In genomic region chr3:42652611-42653302, GRCh38 we compare ENCODE assay signal across 8 cellular contexts. TPM values are rescaled to one million over a fixed set of nuclear protein-coding genes. Genes with fewer than 3 reads are reported as not detected.
A peak's percentile ranks its signal among the peaks of the same experiment; 100 is the strongest.
DNase-seq lines count a peak whose midpoint lies in the region; ATAC-seq and TF ChIP-seq lines count a peak whose summit lies in the region.

No MANE protein-coding gene starts in this region.

- ATAC-seq in HG03095 (IDR thresholded peaks at IDR 0.05; ENCODE audit: unreplicated experiment) (peak; percentile 71), memory B cell (ENCODE audit: low read depth) (peak; percentile 25)

- DNase-seq in GM13977 (ENCODE audit: low spot score) (peak; percentile 58), RPMI7951 (ENCODE audit: low read depth) (peak; percentile 82), ecto neural progenitor cell (ENCODE audit: low spot score) (peak; percentile 45), memory B cell (ENCODE audit: low spot score in 2 of 2) (no peak), type B pancreatic cell (ENCODE audit: extremely low spot score, unreplicated experiment) (no peak), NCI-H510A treated with DMSO at 0.1 percent for 48 hours (lab: John Stamatoyannopoulos, UW) (no peak)

- H3K27ac Mint-ChIP-seq in memory B cell, result no peak overlapping the region
- peak overlapping the region; percentile 68 for H3K27ac Mint-ChIP-seq in type B pancreatic cell

- H3K27ac ChIP-seq in ACC112 (ENCODE audit: low read depth, low read length), result peak overlapping the region; percentile 88

- peaks cover 61% of the 10 kb centered on the region for H3K4me1 ChIP-seq in ACC112 (ENCODE audit: control insufficient read depth, insufficient read depth, low read length, unreplicated experiment)

- H3K4me3 Mint-ChIP-seq in memory B cell, result peak overlapping the region; percentile 37
- peak overlapping the region; percentile 92 for H3K4me3 Mint-ChIP-seq in type B pancreatic cell

- no peaks in the 10 kb centered on the region for H3K9me3 Mint-ChIP-seq in memory B cell
- H3K9me3 Mint-ChIP-seq in type B pancreatic cell, result no peaks in the 10 kb centered on the region

- H3K4me1 Mint-ChIP-seq in memory B cell (peaks cover 21% of the 10 kb centered on the region), type B pancreatic cell (ENCODE audit: unreplicated experiment) (peaks cover 23% of the 10 kb centered on the region)

- in situ Hi-C loops in GM13977 (cut with MboI; ENCODE audit: low pct_unique_long_range_greater_than_20kb, low sequenced_read_pairs, unreplicated experiment), result no loop called here

- H3K79me2 ChIP-seq in ACC112 (ENCODE audit: control insufficient read depth, insufficient read depth, low read length, unreplicated experiment), result peaks cover 71% of the 10 kb centered on the region

- H3K27me3 ChIP-seq in ACC112 (ENCODE audit: insufficient read depth, low read length), result no peaks in the 10 kb centered on the region

- TF ChIP-seq CTCF in GM13977 (IDR thresholded peaks at IDR 0.05; ENCODE audit: extremely low read depth, insufficient read depth, missing control alignments), result no peak
- no peak for TF ChIP-seq CTCF in type B pancreatic cell (conservative IDR thresholded peaks at IDR 0.05)

- H3K36me3 ChIP-seq in ACC112 (ENCODE audit: insufficient read depth, low read length), result 0 out of 2 replicates have a peak, but pooled peaks cover 6% of the 10 kb centered on the region

- no peak overlapping the region for H2AFZ ChIP-seq in ACC112 (ENCODE audit: low read length, unreplicated experiment)

- H3K27me3 Mint-ChIP-seq in memory B cell (peaks cover 5% of the 10 kb centered on the region), type B pancreatic cell (no peaks in the 10 kb centered on the region)

- H3K4me3 ChIP-seq in ACC112 (ENCODE audit: low read depth, low read length), result peak overlapping the region; percentile 83

- H3K36me3 Mint-ChIP-seq in memory B cell, result peaks cover 6% of the 10 kb centered on the region
- peaks cover 10% of the 10 kb centered on the region for H3K36me3 Mint-ChIP-seq in type B pancreatic cell

RNA-seq across cellular contexts. Expression of gene ZBTB47, which starts 0.7 kb away (rescaled TPM):
- total RNA-seq in RPMI7951 (2014; rRNA removed; shearing (Covaris generic)), result 8.8 and 13.5 TPM in 2 replicates
- total RNA-seq in type B pancreatic cell (ENCODE audit: low replicate concordance), result 8.1 and 9.0 TPM in 2 replicates

RNA-seq across cellular contexts. Expression of gene KLHL40, which starts 32.6 kb away (rescaled TPM):
- not detected in 2 replicates for total RNA-seq in RPMI7951 (2014; rRNA removed; shearing (Covaris generic))
- 0.12 TPM in 1 of 2 replicates, not detected in the other for total RNA-seq in type B pancreatic cell (ENCODE audit: low replicate concordance)

RNA-seq across cellular contexts. Expression of gene HHATL, which starts 49.8 kb away (rescaled TPM):
- total RNA-seq in RPMI7951 (2014; rRNA removed; shearing (Covaris generic)), result not detected in 2 replicates
- total RNA-seq in type B pancreatic cell (ENCODE audit: low replicate concordance), result not detected in 2 replicates

RNA-seq across cellular contexts. Expression of gene NKTR, which starts 52.3 kb away (rescaled TPM):
- 21.5 and 28.0 TPM in 2 replicates for total RNA-seq in RPMI7951 (2014; rRNA removed; shearing (Covaris generic))
- 63.0 and 97.1 TPM in 2 replicates for total RNA-seq in type B pancreatic cell (ENCODE audit: low replicate concordance)

Comparison
In these comparisons a context has a peak if more than half of its experiments do, and no peak if none do; other contexts are left out.
1. DNase-seq: peak in GM13977 (single experiment), RPMI7951 (single experiment) and ecto neural progenitor cell (single experiment); none in memory B cell (0 of 2), type B pancreatic cell (single experiment) and NCI-H510A treated with DMSO at 0.1 percent for 48 hours (single experiment).